1 cellular context compared by ENCODE assay signal in genomic region chr7:52413051-52413450, GRCh38.
TF ChIP-seq lines count a peak whose summit lies in the region.

No MANE protein-coding gene starts in this region.

TF ChIP-seq in H1, 55 proteins besides CTCF, POLR2A, EP300 and RAD21 (continued from another document):
- TF ChIP-seq MAX (IDR thresholded peaks at IDR 0.05), result no peak
- TF ChIP-seq TAF7 (optimal IDR thresholded peaks at IDR 0.05; ENCODE audit: borderline replicate concordance, low read depth, low read length), result no peak
- no peak for TF ChIP-seq EZH2 (IDR thresholded peaks at IDR 0.05; ENCODE audit: low read depth, low read length, severe bottlenecking)
- TF ChIP-seq CHD7 (IDR thresholded peaks at IDR 0.05; ENCODE audit: insufficient replicate concordance, low read length), result no peak
- no peak for TF ChIP-seq CTBP2 (IDR thresholded peaks at IDR 0.05; ENCODE audit: borderline replicate concordance, insufficient read depth, insufficient read length, low read length)
- TF ChIP-seq SP2 (IDR thresholded peaks at IDR 0.05; ENCODE audit: low read length), result no peak
- TF ChIP-seq TBP (IDR thresholded peaks at IDR 0.05; ENCODE audit: low read depth, low read length), result no peak
